8 cellular contexts compared by ENCODE assay signal in the genomic region with DNA sequence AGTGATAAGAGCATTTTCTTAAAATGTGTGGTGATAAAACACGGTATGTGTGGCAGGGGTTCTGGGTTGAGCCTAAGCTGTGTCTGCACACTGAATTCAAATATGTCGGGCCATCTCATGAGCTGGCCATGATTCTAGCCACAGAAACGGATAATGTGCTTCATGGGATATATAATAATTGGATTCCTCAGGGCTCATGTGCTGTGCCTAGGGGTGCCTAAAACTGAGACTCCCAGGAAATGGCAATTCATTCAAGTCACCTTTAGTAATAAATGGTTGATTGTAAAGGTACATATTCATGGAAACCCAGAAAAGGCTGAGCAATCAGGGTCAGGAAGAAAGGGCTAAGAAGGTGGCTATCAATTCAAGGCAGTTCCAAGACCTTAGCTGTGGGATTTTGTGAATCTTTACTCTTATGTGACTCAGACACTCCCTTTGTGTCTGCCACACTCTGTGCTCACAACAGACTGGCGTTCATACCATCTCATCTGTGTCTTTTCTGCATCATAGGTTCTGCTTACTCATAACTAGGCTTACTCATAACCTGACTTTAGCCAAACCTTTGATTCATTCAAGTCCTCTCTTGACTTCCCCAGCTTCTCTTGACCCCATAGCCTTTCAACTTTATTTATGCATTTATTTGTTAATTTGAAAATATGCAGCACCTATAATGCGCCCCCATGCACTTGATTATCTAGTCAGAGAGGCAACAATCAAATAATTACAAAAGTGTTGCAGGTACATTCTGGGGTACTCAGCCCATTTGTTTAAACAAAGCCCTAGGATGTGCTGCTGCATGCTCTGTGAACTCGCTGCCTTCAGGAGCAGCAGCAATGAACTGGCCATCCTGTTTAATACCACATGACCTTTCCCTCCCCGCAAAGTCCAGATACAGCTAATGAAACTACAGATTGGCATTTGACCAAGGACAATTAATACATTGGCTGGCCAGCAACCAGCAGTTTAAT. TPM values are rescaled to one million over a fixed set of nuclear protein-coding genes. Genes with fewer than 3 reads are reported as not detected.
DNase-seq lines count a peak whose midpoint lies in the region; ATAC-seq and TF ChIP-seq lines count a peak whose summit lies in the region.

No MANE protein-coding gene starts in this region.

- intact Hi-C loops in natural killer cell (cut with micrococcal nuclease), result no loop called here

- peaks cover 0 to 15% of the 10 kb centered on the region in 2 donors for H3K27me3 Mint-ChIP-seq in natural killer cell treated with Interleukin-12 subunit alpha and Interleukin-12 subunit beta and Interleukin-15 and Interleukin-18, amount 100 ng/mL, for 72 hours
- peaks cover 0 to 6% of the 10 kb centered on the region in 2 donors for H3K27me3 Mint-ChIP-seq in natural killer cell (ENCODE audit: low read depth in 2 of 2)
- H3K27me3 Mint-ChIP-seq in CD8-positive, alpha-beta memory T cell, result peaks cover 0 to 3% of the 10 kb centered on the region in 2 donors

- TF ChIP-seq CTCF in natural killer cell (IDR thresholded peaks at IDR 0.05), result no peak

- H3K9me3 ChIP-seq in CD8-positive, alpha-beta memory T cell (ENCODE audit: low read length), result no peaks in the 10 kb centered on the region

- no peak overlapping the region for H3K27ac Mint-ChIP-seq in natural killer cell treated with Interleukin-12 subunit alpha and Interleukin-12 subunit beta and Interleukin-15 and Interleukin-18, amount 100 ng/mL, for 72 hours
- no peak overlapping the region for H3K27ac Mint-ChIP-seq in natural killer cell
- no peak overlapping the region for H3K27ac Mint-ChIP-seq in CD8-positive, alpha-beta memory T cell

- DNase-seq in natural killer cell treated with Interleukin-12 subunit alpha and Interleukin-12 subunit beta and Interleukin-15 and Interleukin-18, amount 100 ng/mL, for 72 hours (ENCODE audit: low spot score), result no peak
- DNase-seq in natural killer cell (no peak), SW 1271 (lab: John Stamatoyannopoulos, UW) (peak; percentile 23 to 44), lung microvascular endothelial cell (ENCODE audit: low read depth in 2 of 2) (peak; percentile 24 to 81), NCI-H510A treated with DMSO at 0.1 percent for 48 hours (lab: John Stamatoyannopoulos, UW) (no peak), HUDEP-2 (lab: John Stamatoyannopoulos, UW; ENCODE audit: unreplicated experiment in 76 of 76) (no peak)
- DNase-seq in CD8-positive, alpha-beta memory T cell, result no peak

- POLR2A ChIA-PET in CD8-positive, alpha-beta memory T cell (lab: Charles Lee), result no interaction called here

- no peaks in the 10 kb centered on the region for H3K36me3 Mint-ChIP-seq in natural killer cell treated with Interleukin-12 subunit alpha and Interleukin-12 subunit beta and Interleukin-15 and Interleukin-18, amount 100 ng/mL, for 72 hours
- no peaks in the 10 kb centered on the region for H3K36me3 Mint-ChIP-seq in natural killer cell
- H3K36me3 Mint-ChIP-seq in CD8-positive, alpha-beta memory T cell, result no peaks in the 10 kb centered on the region

- H3K27ac ChIP-seq in CD8-positive, alpha-beta memory T cell (ENCODE audit: low read depth, low read length), result no peak overlapping the region

- peak; percentile 75 to 96 for ATAC-seq in natural killer cell treated with Interleukin-12 subunit alpha and Interleukin-12 subunit beta and Interleukin-15 and Interleukin-18, amount 100 ng/mL, for 72 hours
- ATAC-seq in natural killer cell (no peak), HG02885 (IDR thresholded peaks at IDR 0.05; ENCODE audit: poor library complexity, unreplicated experiment) (peak; percentile 97)

- peaks cover under 1 to 1% of the 10 kb centered on the region in 2 donors for H3K4me1 Mint-ChIP-seq in natural killer cell treated with Interleukin-12 subunit alpha and Interleukin-12 subunit beta and Interleukin-15 and Interleukin-18, amount 100 ng/mL, for 72 hours (ENCODE audit: low read depth in 2 of 2)
- H3K4me1 Mint-ChIP-seq in natural killer cell, result peaks cover 0 to 1% of the 10 kb centered on the region in 2 donors
- peaks cover under 1 to 2% (median 2%) of the 10 kb centered on the region in 3 donors for H3K4me1 Mint-ChIP-seq in CD8-positive, alpha-beta memory T cell

- no peaks in the 10 kb centered on the region for H3K4me1 ChIP-seq in CD8-positive, alpha-beta memory T cell (ENCODE audit: insufficient read depth, low read length)

- no peaks in the 10 kb centered on the region for H3K36me3 ChIP-seq in CD8-positive, alpha-beta memory T cell (ENCODE audit: insufficient read depth, low read length)

- no peaks in the 10 kb centered on the region for H3K27me3 ChIP-seq in CD8-positive, alpha-beta memory T cell (ENCODE audit: insufficient read depth, low read length, poor library complexity, severe bottlenecking)

- H3K9me3 Mint-ChIP-seq in natural killer cell treated with Interleukin-12 subunit alpha and Interleukin-12 subunit beta and Interleukin-15 and Interleukin-18, amount 100 ng/mL, for 72 hours, result no peaks in the 10 kb centered on the region
- no peaks in the 10 kb centered on the region for H3K9me3 Mint-ChIP-seq in natural killer cell
- H3K9me3 Mint-ChIP-seq in CD8-positive, alpha-beta memory T cell, result no peaks in the 10 kb centered on the region

- H3K4me3 ChIP-seq in CD8-positive, alpha-beta memory T cell (ENCODE audit: low read length), result no peak overlapping the region

- H3K4me3 Mint-ChIP-seq in natural killer cell treated with Interleukin-12 subunit alpha and Interleukin-12 subunit beta and Interleukin-15 and Interleukin-18, amount 100 ng/mL, for 72 hours, result no peak overlapping the region
- H3K4me3 Mint-ChIP-seq in natural killer cell, result no peak overlapping the region
- H3K4me3 Mint-ChIP-seq in CD8-positive, alpha-beta memory T cell, result no peak overlapping the region

- CTCF ChIA-PET in CD8-positive, alpha-beta memory T cell (lab: Charles Lee), result no interaction called here

RNA-seq across cellular contexts. Expression of a gene that starts 28.4 kb away (rescaled TPM):
- total RNA-seq in natural killer cell treated with Interleukin-12 subunit alpha and Interleukin-12 subunit beta and Interleukin-15 and Interleukin-18, amount 100 ng/mL, for 72 hours, result 100 to 1,000 TPM in 1 of 2 donors, 10 to 100 TPM in 1; 75.8 to 129 TPM
- total RNA-seq in natural killer cell (100 to 1,000 TPM; 107 to 122 (median 116) TPM), lung microvascular endothelial cell (26.4 and 37.7 TPM in 2 replicates)
- 10 to 100 TPM; 61.2 to 63.3 TPM for total RNA-seq in CD8-positive, alpha-beta memory T cell
- polyA plus RNA-seq in CD8-positive, alpha-beta memory T cell, result 3.4 TPM

Comparison
In these comparisons a context has a peak if more than half of its experiments do, and no peak if none do; other contexts are left out.
1. ATAC-seq: peak in natural killer cell treated with Interleukin-12 subunit alpha and Interleukin-12 subunit beta and Interleukin-15 and Interleukin-18, amount 100 ng/mL, for 72 hours (2 of 2) and HG02885 (single experiment); none in natural killer cell (0 of 3).
2. DNase-seq: peak in SW 1271 (2 of 2) and lung microvascular endothelial cell (2 of 2); none in natural killer cell treated with Interleukin-12 subunit alpha and Interleukin-12 subunit beta and Interleukin-15 and Interleukin-18, amount 100 ng/mL, for 72 hours (single experiment), natural killer cell (single experiment), CD8-positive, alpha-beta memory T cell (0 of 5), NCI-H510A treated with DMSO at 0.1 percent for 48 hours (single experiment) and HUDEP-2 (0 of 76).